ENCODE assay signal across 9 cellular contexts in genomic region chr5:125341436-125341835, GRCh38.
"Had no signal": no experiment of that assay in that cellular context is flagged by ENCODE, and none has a peak within 500 bp of the region (broad histone marks: within the 10 kb centered on the region; RNA-seq: fewer than 3 reads in every experiment).

No MANE protein-coding gene starts in this region.

- H3K27ac Mint-ChIP-seq: GM23338, H9, HFFc6 had no signal

- H3K9ac ChIP-seq: GM23248 had no signal

- DNase-seq: GM23248, GOT3, H7, H9, HCEC 1CT, HFFc6 had no signal

- H3K9me3 Mint-ChIP-seq: GM23338, HFFc6 had no signal

- H3K27ac ChIP-seq: GM23248 had no signal

- H3K36me3 ChIP-seq: HAP-1 had no signal

- H3K4me3 Mint-ChIP-seq: GM23338, H9, HFFc6 had no signal

- H3K4me3 ChIP-seq: GM23248, GM23338, HAP-1 had no signal

- ATAC-seq: GM23338, HCT116 had no signal

- H3K9me3 ChIP-seq: HAP-1 had no signal

- H3K4me1 ChIP-seq: HAP-1 had no signal
